18 cellular contexts compared by ENCODE assay signal in the genomic region with DNA sequence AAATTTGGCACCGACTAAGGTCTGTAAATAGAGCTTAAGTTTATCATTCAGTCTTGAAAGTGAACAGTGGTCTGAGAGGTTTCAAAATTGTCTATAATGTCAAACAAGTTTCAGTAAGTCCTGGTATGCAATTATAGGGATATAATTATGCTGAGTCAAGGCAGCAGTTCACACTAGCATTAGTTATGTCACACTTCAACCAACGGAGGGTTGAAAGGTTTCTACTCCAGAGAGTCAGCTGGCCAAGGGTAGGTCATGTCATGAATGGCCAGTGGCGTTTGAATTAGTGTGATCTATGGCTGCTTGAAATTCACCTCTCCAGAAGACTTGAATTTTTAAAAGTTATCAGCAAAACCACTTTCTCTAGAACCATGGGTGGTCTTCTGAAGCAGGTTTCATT.
DNase-seq lines count a peak whose midpoint lies in the region; ATAC-seq and TF ChIP-seq lines count a peak whose summit lies in the region.
"Had no signal": no experiment of that assay in that cellular context is flagged by ENCODE, and none has a peak within 500 bp of the region (broad histone marks: within the 10 kb centered on the region; RNA-seq: fewer than 3 reads in every experiment).

No MANE protein-coding gene starts in this region.

- no peaks in the 10 kb centered on the region for H4K20me1 ChIP-seq in KMS-11 (ENCODE audit: insufficient read depth)

- 29 to 31% methylated on average over 3 of the region's 3 CpGs for WGBS in body of pancreas, 2 donors

- CTCF ChIA-PET in AG04450 (lab: Charles Lee), result interaction anchor here (0.7 to 2.2 kb wide), 2 partner anchors 24 to 211 kb away, joined by 9 read pairs; a partner anchor contains a TSS

- no peaks in the 10 kb centered on the region for H3K79me2 ChIP-seq in KMS-11 (ENCODE audit: insufficient read depth, low read depth)

- peak overlapping the region; percentile 39; the same call in 1 of the 2 replicates for H3K4me2 ChIP-seq in KMS-11

- DNase-seq in AG04450 (ENCODE audit: low read depth, low spot score) (no peak), body of pancreas (no peak), kidney tubule cell (ENCODE audit: low spot score) (peak; percentile 82), UCSD-AML1 (lab: John Stamatoyannopoulos, UW; ENCODE audit: unreplicated experiment) (no peak), epidermal melanocyte (ENCODE audit: insufficient read length, low spot score) (no peak), NCI-H2196 (lab: John Stamatoyannopoulos, UW; ENCODE audit: unreplicated experiment) (no peak), left cardiac atrium (no peak)
- DNase-seq: effector memory CD8-positive, alpha-beta T cell; glutamatergic neuron; H9; left ventricle myocardium inferior; NCI-H1694 treated with DMSO at 0.1 percent for 48 hours; NCI-H345; SHP77 treated with DMSO at 0.1 percent for 48 hours; stimulated activated CD4-positive, alpha-beta T cell treated with anti-CD3 and anti-CD28 coated beads, Interleukin-1b, Interleukin-23, amount 100 ng/mL, for 48 hours; uterus had no signal

- peak overlapping the region; percentile 16; the same call in 1 of the 2 replicates for H2AFZ ChIP-seq in KMS-11 (ENCODE audit: low read depth)

- ATAC-seq in body of pancreas (peak; percentile 54), left cardiac atrium (no peak)
- ATAC-seq: effector memory CD8-positive, alpha-beta T cell had no signal

- intact Hi-C loops in body of pancreas (cut with DNase I), result no loop called here
- intact Hi-C loops in left cardiac atrium (cut with DNase I), result no loop called here

- H3K27ac ChIP-seq in AG04450 (ENCODE audit: low read depth, low read length) (peak overlapping the region; percentile 82), KMS-11 (no peak overlapping the region; the same call in 1 of the 2 replicates), body of pancreas (peak overlapping the region in 3 of 4 donors; percentile 35 to 77 (median 71))
- H3K27ac ChIP-seq: left ventricle myocardium inferior, uterus had no signal

- H3K9me3 ChIP-seq in AG04450 (ENCODE audit: control insufficient read depth, insufficient read depth, low read length) (peaks cover 10% of the 10 kb centered on the region), body of pancreas (no peaks in the 10 kb centered on the region)
- H3K9me3 ChIP-seq: MG63 had no signal

- TF ChIP-seq POLR2A in body of pancreas (IDR thresholded peaks at IDR 0.05), result no peak

- no peaks in the 10 kb centered on the region for H3K27me3 ChIP-seq in AG04450 (ENCODE audit: control insufficient read depth, insufficient read depth, low read length)
- no peaks in the 10 kb centered on the region for H3K27me3 ChIP-seq in KMS-11 (ENCODE audit: insufficient read depth, low read depth)
- no peaks in the 10 kb centered on the region for H3K27me3 ChIP-seq in body of pancreas
- H3K27me3 ChIP-seq: MG63, uterus had no signal

- H3K4me1 ChIP-seq in KMS-11 (ENCODE audit: low read depth, poor library complexity, severe bottlenecking), result peaks cover 14% of the 10 kb centered on the region
- peaks cover 6% of the 10 kb centered on the region for H3K4me1 ChIP-seq in body of pancreas
- H3K4me1 ChIP-seq: uterus had no signal

- TF ChIP-seq CTCF in AG04450 (IDR thresholded peaks at IDR 0.05; ENCODE audit: low read depth, low read length) (no peak), KMS-11 (conservative IDR thresholded peaks at IDR 0.05; ENCODE audit: low read depth, low read length) (no peak), body of pancreas (IDR thresholded peaks at IDR 0.05) (no peak)

- no peak overlapping the region for H3K4me3 ChIP-seq in AG04450 (ENCODE audit: low read depth, low read length)
- H3K4me3 ChIP-seq in KMS-11 (IDR thresholded peaks at IDR 0.05; ENCODE audit: insufficient read depth, low read depth, low read length), result no peak overlapping the region
- no peak overlapping the region for H3K4me3 ChIP-seq in body of pancreas
- H3K4me3 ChIP-seq: left ventricle myocardium inferior, MG63, uterus had no signal

- H3K9ac ChIP-seq in KMS-11, result no peak overlapping the region

- H3K36me3 ChIP-seq in KMS-11 (ENCODE audit: insufficient read depth), result no peaks in the 10 kb centered on the region
- no peaks in the 10 kb centered on the region for H3K36me3 ChIP-seq in body of pancreas (replicated peaks in 1 of 2; ENCODE audit: insufficient read depth in 1 of 2, low read depth in 2 of 2)
- H3K36me3 ChIP-seq: MG63, uterus had no signal

- POLR2A ChIA-PET in AG04450 (lab: Yijun Ruan, JAX), result interaction anchor here (0.7 kb wide), 2 partner anchors 50 to 99 kb away, joined by 3 to 9 read pairs; no protein-coding TSS in a partner anchor
